1 cellular context compared by ENCODE assay signal in the genomic region with DNA sequence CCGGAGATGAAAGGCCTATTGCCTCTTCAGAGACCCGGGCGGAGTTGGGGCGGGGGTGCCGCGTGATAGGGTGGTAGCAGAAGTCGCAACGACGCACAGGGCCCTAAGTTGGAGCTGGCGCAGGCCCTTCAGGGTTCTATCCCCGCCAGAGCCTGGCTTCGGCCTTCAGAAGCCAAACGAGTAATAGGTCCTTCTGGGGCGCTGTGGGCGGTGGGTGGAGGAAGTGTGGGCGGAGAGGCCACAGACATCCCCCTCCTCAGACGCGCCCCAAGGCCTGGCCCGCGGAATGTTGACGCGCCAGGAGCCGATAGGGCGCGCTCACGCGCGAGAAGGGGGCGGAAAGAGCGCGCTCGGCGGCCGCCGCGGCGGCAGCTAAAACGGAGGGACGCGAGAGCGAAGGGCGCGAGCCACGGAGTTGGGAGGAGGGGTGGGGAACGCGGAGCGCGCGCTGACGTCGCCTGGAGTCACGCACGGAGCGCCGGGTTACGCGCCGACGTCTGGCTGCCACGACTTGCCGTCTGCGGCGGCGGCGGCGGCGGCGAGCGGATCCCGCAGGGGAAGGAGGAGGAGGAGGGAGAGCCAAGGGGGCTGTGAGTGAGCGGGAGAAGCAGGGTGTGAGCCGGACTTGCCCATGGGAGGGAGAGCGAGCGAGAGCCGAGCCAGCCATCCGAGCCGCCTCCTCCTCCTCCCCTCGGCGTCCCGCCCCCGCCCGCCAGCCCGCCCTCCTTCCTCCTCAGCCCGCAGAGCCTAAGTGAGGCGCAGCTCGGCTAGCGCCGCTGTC.
TF ChIP-seq lines count a peak whose summit lies in the region.

No MANE protein-coding gene starts in this region.

TF ChIP-seq in K562, 482 proteins besides CTCF, POLR2A, EP300 and RAD21 (continued from another document):
- TF ChIP-seq RHOXF2B (CRISPR knock-in tag; conservative IDR thresholded peaks at IDR 0.05): no peak
- TF ChIP-seq FOXO4 (CRISPR knock-in tag; IDR thresholded peaks at IDR 0.05): no peak
- no peak for TF ChIP-seq ZNF586 (CRISPR knock-in tag; conservative IDR thresholded peaks at IDR 0.05)
- TF ChIP-seq, protein P1, sequence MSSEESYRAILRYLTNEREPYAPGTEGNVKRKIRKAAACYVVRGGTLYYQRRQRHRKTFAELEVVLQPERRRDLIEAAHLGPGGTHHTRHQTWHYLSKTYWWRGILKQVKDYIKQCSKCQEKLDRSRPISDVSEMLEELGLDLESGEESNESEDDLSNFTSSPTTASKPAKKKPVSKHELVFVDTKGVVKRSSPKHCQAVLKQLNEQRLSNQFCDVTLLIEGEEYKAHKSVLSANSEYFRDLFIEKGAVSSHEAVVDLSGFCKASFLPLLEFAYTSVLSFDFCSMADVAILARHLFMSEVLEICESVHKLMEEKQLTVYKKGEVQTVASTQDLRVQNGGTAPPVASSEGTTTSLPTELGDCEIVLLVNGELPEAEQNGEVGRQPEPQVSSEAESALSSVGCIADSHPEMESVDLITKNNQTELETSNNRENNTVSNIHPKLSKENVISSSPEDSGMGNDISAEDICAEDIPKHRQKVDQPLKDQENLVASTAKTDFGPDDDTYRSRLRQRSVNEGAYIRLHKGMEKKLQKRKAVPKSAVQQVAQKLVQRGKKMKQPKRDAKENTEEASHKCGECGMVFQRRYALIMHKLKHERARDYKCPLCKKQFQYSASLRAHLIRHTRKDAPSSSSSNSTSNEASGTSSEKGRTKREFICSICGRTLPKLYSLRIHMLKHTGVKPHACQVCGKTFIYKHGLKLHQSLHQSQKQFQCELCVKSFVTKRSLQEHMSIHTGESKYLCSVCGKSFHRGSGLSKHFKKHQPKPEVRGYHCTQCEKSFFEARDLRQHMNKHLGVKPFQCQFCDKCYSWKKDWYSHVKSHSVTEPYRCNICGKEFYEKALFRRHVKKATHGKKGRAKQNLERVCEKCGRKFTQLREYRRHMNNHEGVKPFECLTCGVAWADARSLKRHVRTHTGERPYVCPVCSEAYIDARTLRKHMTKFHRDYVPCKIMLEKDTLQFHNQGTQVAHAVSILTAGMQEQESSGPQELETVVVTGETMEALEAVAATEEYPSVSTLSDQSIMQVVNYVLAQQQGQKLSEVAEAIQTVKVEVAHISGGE (CRISPR knock-in tag; IDR thresholded peaks at IDR 0.05): peak in 1 of 3 experiments; percentile 66; a peak in 1 of 6 replicates
- peak; percentile 97 for TF ChIP-seq ZNF263 (CRISPR knock-in tag; IDR thresholded peaks at IDR 0.05; ENCODE audit: borderline replicate concordance)
- peak; percentile 74; the same call in 1 of the 2 replicates for TF ChIP-seq RBM34 (IDR thresholded peaks at IDR 0.05; ENCODE audit: borderline replicate concordance, insufficient read depth, low read length)
